Comparison of ENCODE assay signal across 1 cellular context in the genomic region with DNA sequence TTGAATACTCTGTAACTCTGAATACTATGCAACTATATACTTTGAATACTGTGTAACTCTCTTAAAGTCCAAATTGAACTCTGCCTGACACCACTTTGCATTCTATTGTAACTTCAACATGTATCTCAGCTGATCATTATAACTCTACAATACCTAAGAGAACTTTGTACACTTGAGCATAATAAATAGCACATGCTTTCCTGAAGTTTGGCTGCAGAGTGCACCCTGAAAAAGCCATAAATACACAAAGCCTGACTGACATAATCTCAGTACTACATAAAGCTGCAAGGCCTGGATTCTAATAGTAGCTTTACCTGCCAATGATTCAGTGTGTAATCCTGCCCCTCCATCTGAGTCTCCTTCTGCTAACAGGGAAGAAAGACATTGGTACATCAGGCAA.
TF ChIP-seq lines count a peak whose summit lies in the region.

No MANE protein-coding gene starts in this region.

TF ChIP-seq in GM23338, 12 proteins besides CTCF, POLR2A, EP300 and RAD21 (continued from another document):
- TF ChIP-seq, protein P1, sequence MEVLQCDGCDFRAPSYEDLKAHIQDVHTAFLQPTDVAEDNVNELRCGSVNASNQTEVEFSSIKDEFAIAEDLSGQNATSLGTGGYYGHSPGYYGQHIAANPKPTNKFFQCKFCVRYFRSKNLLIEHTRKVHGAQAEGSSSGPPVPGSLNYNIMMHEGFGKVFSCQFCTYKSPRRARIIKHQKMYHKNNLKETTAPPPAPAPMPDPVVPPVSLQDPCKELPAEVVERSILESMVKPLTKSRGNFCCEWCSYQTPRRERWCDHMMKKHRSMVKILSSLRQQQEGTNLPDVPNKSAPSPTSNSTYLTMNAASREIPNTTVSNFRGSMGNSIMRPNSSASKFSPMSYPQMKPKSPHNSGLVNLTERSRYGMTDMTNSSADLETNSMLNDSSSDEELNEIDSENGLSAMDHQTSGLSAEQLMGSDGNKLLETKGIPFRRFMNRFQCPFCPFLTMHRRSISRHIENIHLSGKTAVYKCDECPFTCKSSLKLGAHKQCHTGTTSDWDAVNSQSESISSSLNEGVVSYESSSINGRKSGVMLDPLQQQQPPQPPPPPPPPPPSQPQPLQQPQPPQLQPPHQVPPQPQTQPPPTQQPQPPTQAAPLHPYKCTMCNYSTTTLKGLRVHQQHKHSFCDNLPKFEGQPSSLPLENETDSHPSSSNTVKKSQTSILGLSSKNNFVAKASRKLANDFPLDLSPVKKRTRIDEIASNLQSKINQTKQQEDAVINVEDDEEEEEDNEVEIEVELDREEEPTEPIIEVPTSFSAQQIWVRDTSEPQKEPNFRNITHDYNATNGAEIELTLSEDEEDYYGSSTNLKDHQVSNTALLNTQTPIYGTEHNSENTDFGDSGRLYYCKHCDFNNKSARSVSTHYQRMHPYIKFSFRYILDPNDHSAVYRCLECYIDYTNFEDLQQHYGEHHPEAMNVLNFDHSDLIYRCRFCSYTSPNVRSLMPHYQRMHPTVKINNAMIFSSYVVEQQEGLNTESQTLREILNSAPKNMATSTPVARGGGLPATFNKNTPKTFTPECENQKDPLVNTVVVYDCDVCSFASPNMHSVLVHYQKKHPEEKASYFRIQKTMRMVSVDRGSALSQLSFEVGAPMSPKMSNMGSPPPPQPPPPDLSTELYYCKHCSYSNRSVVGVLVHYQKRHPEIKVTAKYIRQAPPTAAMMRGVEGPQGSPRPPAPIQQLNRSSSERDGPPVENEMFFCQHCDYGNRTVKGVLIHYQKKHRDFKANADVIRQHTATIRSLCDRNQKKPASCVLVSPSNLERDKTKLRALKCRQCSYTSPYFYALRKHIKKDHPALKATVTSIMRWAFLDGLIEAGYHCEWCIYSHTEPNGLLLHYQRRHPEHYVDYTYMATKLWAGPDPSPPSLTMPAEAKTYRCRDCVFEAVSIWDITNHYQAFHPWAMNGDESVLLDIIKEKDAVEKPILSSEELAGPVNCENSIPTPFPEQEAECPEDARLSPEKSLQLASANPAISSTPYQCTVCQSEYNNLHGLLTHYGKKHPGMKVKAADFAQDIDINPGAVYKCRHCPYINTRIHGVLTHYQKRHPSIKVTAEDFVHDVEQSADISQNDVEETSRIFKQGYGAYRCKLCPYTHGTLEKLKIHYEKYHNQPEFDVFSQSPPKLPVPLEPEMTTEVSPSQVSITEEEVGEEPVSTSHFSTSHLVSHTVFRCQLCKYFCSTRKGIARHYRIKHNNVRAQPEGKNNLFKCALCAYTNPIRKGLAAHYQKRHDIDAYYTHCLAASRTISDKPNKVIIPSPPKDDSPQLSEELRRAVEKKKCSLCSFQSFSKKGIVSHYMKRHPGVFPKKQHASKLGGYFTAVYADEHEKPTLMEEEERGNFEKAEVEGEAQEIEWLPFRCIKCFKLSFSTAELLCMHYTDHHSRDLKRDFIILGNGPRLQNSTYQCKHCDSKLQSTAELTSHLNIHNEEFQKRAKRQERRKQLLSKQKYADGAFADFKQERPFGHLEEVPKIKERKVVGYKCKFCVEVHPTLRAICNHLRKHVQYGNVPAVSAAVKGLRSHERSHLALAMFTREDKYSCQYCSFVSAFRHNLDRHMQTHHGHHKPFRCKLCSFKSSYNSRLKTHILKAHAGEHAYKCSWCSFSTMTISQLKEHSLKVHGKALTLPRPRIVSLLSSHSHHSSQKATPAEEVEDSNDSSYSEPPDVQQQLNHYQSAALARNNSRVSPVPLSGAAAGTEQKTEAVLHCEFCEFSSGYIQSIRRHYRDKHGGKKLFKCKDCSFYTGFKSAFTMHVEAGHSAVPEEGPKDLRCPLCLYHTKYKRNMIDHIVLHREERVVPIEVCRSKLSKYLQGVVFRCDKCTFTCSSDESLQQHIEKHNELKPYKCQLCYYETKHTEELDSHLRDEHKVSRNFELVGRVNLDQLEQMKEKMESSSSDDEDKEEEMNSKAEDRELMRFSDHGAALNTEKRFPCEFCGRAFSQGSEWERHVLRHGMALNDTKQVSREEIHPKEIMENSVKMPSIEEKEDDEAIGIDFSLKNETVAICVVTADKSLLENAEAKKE (CRISPR knock-in tag; IDR thresholded peaks at IDR 0.05): no peak
- TF ChIP-seq STAT1 (IDR thresholded peaks at IDR 0.05; ENCODE audit: unreplicated experiment) (no peak), JUNB (IDR thresholded peaks at IDR 0.05; ENCODE audit: unreplicated experiment) (no peak), NANOG (IDR thresholded peaks at IDR 0.05; ENCODE audit: borderline replicate concordance) (no peak), ZNF331 (CRISPR knock-in tag; IDR thresholded peaks at IDR 0.05; ENCODE audit: low read depth) (no peak), EZH2phosphoT487 (IDR thresholded peaks at IDR 0.05; ENCODE audit: unreplicated experiment) (no peak), ZNF114 (CRISPR knock-in tag; IDR thresholded peaks at IDR 0.05) (no peak), POLR2AphosphoS5 (IDR thresholded peaks at IDR 0.05; ENCODE audit: low read depth) (no peak), CREB1 (CRISPR knock-in tag; IDR thresholded peaks at IDR 0.05; ENCODE audit: low read depth) (no peak)
- TF ChIP-seq, protein P2, sequence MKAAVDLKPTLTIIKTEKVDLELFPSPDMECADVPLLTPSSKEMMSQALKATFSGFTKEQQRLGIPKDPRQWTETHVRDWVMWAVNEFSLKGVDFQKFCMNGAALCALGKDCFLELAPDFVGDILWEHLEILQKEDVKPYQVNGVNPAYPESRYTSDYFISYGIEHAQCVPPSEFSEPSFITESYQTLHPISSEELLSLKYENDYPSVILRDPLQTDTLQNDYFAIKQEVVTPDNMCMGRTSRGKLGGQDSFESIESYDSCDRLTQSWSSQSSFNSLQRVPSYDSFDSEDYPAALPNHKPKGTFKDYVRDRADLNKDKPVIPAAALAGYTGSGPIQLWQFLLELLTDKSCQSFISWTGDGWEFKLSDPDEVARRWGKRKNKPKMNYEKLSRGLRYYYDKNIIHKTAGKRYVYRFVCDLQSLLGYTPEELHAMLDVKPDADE (IDR thresholded peaks at IDR 0.05): no peak
- TF ChIP-seq, protein P3, sequence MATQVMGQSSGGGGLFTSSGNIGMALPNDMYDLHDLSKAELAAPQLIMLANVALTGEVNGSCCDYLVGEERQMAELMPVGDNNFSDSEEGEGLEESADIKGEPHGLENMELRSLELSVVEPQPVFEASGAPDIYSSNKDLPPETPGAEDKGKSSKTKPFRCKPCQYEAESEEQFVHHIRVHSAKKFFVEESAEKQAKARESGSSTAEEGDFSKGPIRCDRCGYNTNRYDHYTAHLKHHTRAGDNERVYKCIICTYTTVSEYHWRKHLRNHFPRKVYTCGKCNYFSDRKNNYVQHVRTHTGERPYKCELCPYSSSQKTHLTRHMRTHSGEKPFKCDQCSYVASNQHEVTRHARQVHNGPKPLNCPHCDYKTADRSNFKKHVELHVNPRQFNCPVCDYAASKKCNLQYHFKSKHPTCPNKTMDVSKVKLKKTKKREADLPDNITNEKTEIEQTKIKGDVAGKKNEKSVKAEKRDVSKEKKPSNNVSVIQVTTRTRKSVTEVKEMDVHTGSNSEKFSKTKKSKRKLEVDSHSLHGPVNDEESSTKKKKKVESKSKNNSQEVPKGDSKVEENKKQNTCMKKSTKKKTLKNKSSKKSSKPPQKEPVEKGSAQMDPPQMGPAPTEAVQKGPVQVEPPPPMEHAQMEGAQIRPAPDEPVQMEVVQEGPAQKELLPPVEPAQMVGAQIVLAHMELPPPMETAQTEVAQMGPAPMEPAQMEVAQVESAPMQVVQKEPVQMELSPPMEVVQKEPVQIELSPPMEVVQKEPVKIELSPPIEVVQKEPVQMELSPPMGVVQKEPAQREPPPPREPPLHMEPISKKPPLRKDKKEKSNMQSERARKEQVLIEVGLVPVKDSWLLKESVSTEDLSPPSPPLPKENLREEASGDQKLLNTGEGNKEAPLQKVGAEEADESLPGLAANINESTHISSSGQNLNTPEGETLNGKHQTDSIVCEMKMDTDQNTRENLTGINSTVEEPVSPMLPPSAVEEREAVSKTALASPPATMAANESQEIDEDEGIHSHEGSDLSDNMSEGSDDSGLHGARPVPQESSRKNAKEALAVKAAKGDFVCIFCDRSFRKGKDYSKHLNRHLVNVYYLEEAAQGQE (IDR thresholded peaks at IDR 0.05; ENCODE audit: unreplicated experiment): no peak
TF ChIP-seq in GM23338: peak in this region for 0.
